In the genomic region with DNA sequence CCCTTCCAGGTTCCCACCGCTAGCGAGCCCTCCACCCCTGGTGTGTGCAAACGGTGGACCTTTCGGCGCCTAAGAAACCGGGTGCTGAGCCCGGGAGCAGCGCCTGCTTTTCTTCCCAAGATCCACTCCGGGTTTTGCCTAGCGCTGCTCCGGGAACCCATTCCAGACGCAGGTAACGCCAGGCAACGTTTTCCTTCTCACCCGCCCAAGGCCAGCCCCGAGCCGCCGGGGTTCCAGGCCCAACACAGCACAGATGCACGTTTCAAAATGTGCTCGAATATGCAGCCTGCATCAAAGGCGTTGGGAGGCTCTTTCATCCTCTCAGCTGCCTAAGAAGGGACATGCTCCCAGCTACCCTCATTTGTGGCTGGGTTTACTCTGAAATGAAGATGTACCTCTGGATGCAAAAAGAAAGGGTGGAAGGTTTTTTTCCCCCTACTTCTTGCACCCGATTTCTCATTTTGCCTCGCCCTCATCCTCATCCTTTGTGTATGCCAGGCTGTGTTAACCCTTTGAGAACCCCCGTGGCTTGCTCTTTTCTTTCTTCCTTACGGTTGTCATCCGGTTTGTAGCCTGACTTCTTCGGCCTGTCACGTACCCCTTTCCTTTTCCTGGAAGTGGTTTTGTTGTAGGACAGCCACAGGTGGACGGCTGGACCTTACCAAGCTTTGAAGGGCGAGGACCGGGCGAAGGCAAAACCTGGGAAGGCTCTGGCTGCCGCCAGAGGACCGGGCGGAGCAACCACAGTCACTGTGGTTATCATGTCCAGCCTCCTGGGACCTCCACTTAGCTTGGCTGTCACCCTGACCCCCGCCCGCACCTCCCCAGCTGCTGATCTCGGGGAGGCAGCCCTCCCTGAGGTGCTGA, we compare ENCODE assay signal across 8 cellular contexts.
DNase-seq lines count a peak whose midpoint lies in the region; ATAC-seq and TF ChIP-seq lines count a peak whose summit lies in the region.

No MANE protein-coding gene starts in this region.

- H3K79me2 ChIP-seq in neural cell (replicated peaks; ENCODE audit: insufficient read depth, low read length), result no peaks in the 10 kb centered on the region

- no peaks in the 10 kb centered on the region for H3K9me3 ChIP-seq in neural cell (ENCODE audit: low read length)

- peaks cover 5% of the 10 kb centered on the region for H3K4me1 ChIP-seq in foreskin keratinocyte

- H3K27me3 ChIP-seq in foreskin keratinocyte (no peaks in the 10 kb centered on the region), neural cell (ENCODE audit: insufficient read depth, low read depth, low read length) (no peaks in the 10 kb centered on the region)

- ATAC-seq in GM21723 (IDR thresholded peaks at IDR 0.05; ENCODE audit: unreplicated experiment), result peak; percentile 93
- ATAC-seq in foreskin keratinocyte, result peak; percentile 95

- DNase-seq in DMS53 (lab: John Stamatoyannopoulos, UW) (peak; percentile 86), foreskin keratinocyte (peak; percentile 87 to 95), superior temporal gyrus (ENCODE audit: extremely low spot score) (peak; percentile 93)
- DNase-seq in activated T-helper 9 cell treated with anti-CD3 and anti-CD28 coated beads, Interleukin-2, amount 50 U/mL, for 16 hours (ENCODE audit: low read depth), result peak; percentile 21

- TF ChIP-seq RAD21 in Ishikawa (IDR thresholded peaks at IDR 0.05; ENCODE audit: low read depth) (peak; percentile 27; the same call in 1 of the 2 replicates), neural cell (conservative IDR thresholded peaks at IDR 0.05) (peak; percentile 75)

- peak overlapping the region; percentile 86 for H2AFZ ChIP-seq in neural cell (ENCODE audit: low read depth, low read length)

- peak overlapping the region; percentile 66 for H3K4me3 ChIP-seq in neural cell (ENCODE audit: low read length)

- no peaks in the 10 kb centered on the region for H3K9me2 ChIP-seq in neural cell (ENCODE audit: insufficient read depth, low read length)

- TF ChIP-seq CTCF in foreskin keratinocyte (conservative IDR thresholded peaks at IDR 0.05) (peak; percentile 1), neural cell (IDR thresholded peaks at IDR 0.05; ENCODE audit: poor library complexity, severe bottlenecking) (peak; percentile 50)

- no peaks in the 10 kb centered on the region for H3F3A ChIP-seq in neural cell (ENCODE audit: insufficient read depth, low read length, poor library complexity, severe bottlenecking)

- peak; percentile 36; the same call in 1 of the 2 replicates for TF ChIP-seq EP300 in Ishikawa (IDR thresholded peaks at IDR 0.05; ENCODE audit: borderline replicate concordance)
- peak; percentile 77 for TF ChIP-seq EP300 in neural cell (conservative IDR thresholded peaks at IDR 0.05; ENCODE audit: poor library complexity, severe bottlenecking)

- H3K4me2 ChIP-seq in neural cell (ENCODE audit: low read length), result peak overlapping the region; percentile 81

- H3K9ac ChIP-seq in neural cell (ENCODE audit: low read length), result peak overlapping the region; percentile 86

- H3K27ac ChIP-seq in foreskin keratinocyte (no peak overlapping the region), neural cell (ENCODE audit: low read length) (peak overlapping the region; percentile 97)

- no peaks in the 10 kb centered on the region for H3K36me3 ChIP-seq in neural cell (ENCODE audit: insufficient read depth, low read length)

- no peaks in the 10 kb centered on the region for H4K20me1 ChIP-seq in neural cell (ENCODE audit: insufficient read depth)

TF ChIP-seq in Ishikawa, 13 proteins besides CTCF, POLR2A, EP300 and RAD21 (continues in another document):
- no peak for TF ChIP-seq EGR1 (IDR thresholded peaks at IDR 0.05)
- TF ChIP-seq, protein P1, sequence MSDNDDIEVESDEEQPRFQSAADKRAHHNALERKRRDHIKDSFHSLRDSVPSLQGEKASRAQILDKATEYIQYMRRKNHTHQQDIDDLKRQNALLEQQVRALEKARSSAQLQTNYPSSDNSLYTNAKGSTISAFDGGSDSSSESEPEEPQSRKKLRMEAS (IDR thresholded peaks at IDR 0.05), result peak; percentile 84
- no peak for TF ChIP-seq NFIC (IDR thresholded peaks at IDR 0.05)
- peak; percentile 72 for TF ChIP-seq TEAD4 (IDR thresholded peaks at IDR 0.05)
- TF ChIP-seq, protein P2, sequence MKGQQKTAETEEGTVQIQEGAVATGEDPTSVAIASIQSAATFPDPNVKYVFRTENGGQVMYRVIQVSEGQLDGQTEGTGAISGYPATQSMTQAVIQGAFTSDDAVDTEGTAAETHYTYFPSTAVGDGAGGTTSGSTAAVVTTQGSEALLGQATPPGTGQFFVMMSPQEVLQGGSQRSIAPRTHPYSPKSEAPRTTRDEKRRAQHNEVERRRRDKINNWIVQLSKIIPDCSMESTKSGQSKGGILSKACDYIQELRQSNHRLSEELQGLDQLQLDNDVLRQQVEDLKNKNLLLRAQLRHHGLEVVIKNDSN (IDR thresholded peaks at IDR 0.05), result peak; percentile 29; the same call in 1 of the 2 replicates
- peak; percentile 47; the same call in 1 of the 2 replicates for TF ChIP-seq TAF1 (IDR thresholded peaks at IDR 0.05; ENCODE audit: low read depth)

TF ChIP-seq in PFSK-1, 5 proteins besides CTCF, POLR2A, EP300 and RAD21:
- peak; percentile 59 for TF ChIP-seq POLR2AphosphoS5 (IDR thresholded peaks at IDR 0.05; ENCODE audit: low read depth, low read length)
- peak; percentile 35; the same call in 1 of the 2 replicates for TF ChIP-seq SIN3A (IDR thresholded peaks at IDR 0.05; ENCODE audit: borderline replicate concordance, insufficient read depth, low read length)
- peak; percentile 30 for TF ChIP-seq FOXP2 (optimal IDR thresholded peaks at IDR 0.05; ENCODE audit: borderline replicate concordance, extremely low read depth, extremely low read length, insufficient read depth)
- TF ChIP-seq, protein P3, sequence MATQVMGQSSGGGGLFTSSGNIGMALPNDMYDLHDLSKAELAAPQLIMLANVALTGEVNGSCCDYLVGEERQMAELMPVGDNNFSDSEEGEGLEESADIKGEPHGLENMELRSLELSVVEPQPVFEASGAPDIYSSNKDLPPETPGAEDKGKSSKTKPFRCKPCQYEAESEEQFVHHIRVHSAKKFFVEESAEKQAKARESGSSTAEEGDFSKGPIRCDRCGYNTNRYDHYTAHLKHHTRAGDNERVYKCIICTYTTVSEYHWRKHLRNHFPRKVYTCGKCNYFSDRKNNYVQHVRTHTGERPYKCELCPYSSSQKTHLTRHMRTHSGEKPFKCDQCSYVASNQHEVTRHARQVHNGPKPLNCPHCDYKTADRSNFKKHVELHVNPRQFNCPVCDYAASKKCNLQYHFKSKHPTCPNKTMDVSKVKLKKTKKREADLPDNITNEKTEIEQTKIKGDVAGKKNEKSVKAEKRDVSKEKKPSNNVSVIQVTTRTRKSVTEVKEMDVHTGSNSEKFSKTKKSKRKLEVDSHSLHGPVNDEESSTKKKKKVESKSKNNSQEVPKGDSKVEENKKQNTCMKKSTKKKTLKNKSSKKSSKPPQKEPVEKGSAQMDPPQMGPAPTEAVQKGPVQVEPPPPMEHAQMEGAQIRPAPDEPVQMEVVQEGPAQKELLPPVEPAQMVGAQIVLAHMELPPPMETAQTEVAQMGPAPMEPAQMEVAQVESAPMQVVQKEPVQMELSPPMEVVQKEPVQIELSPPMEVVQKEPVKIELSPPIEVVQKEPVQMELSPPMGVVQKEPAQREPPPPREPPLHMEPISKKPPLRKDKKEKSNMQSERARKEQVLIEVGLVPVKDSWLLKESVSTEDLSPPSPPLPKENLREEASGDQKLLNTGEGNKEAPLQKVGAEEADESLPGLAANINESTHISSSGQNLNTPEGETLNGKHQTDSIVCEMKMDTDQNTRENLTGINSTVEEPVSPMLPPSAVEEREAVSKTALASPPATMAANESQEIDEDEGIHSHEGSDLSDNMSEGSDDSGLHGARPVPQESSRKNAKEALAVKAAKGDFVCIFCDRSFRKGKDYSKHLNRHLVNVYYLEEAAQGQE (IDR thresholded peaks at IDR 0.05; ENCODE audit: insufficient read depth in 1 of 2, low read depth in 2 of 2, low read length in 2 of 2), result no peak
- TF ChIP-seq TAF1 (IDR thresholded peaks at IDR 0.05; ENCODE audit: borderline replicate concordance, insufficient read depth, low read length), result peak; percentile 60; the same call in 1 of the 2 replicates

TF ChIP-seq in neural cell, 6 proteins besides CTCF, POLR2A, EP300 and RAD21:
- TF ChIP-seq TAF1 (IDR thresholded peaks at IDR 0.05; ENCODE audit: low read depth) (peak; percentile 98), EZH2 (IDR thresholded peaks at IDR 0.05; ENCODE audit: borderline replicate concordance, insufficient read depth, low read length, poor library complexity, severe bottlenecking) (no peak), POLR2AphosphoS5 (IDR thresholded peaks at IDR 0.05) (peak; percentile 97), SMC3 (conservative IDR thresholded peaks at IDR 0.05; ENCODE audit: poor library complexity) (peak; percentile 70), MXI1 (conservative IDR thresholded peaks at IDR 0.05; ENCODE audit: poor library complexity, severe bottlenecking) (peak; percentile 72)
- TF ChIP-seq, protein P3 (IDR thresholded peaks at IDR 0.05; ENCODE audit: borderline replicate concordance), result peak; percentile 96

Comparison
In these comparisons a context has a peak if more than half of its experiments do, and no peak if none do; other contexts are left out.
1. DNase-seq: peak in every context shown above with its lines; median percentile 93 in superior temporal gyrus; 91 in foreskin keratinocyte; 86 in DMS53; 21 in activated T-helper 9 cell treated with anti-CD3 and anti-CD28 coated beads, Interleukin-2, amount 50 U/mL, for 16 hours.